Comparison of ENCODE assay signal across 1 cellular context in the genomic region with DNA sequence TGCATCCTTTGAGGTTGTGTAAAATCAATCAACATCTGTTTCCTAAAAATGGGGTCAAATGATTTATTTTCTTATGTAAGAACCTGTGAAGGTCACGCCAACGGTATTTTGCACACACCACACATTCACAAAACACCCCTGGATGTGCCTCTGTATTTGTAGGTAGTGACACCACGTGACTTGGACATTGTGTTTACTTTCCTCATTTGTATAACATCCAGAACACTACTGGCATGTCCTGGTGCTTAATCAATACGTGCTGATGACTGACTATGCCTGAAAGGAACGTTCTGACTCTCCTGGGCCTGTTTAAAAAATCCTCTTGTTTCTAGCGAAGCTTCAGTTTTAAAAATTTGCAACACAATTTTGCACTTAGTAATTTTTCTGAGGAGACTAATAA.
TF ChIP-seq lines count a peak whose summit lies in the region.

No MANE protein-coding gene starts in this region.

TF ChIP-seq in HepG2, 621 proteins besides CTCF, POLR2A, EP300 and RAD21 (continued from another document and continues in another):
- TF ChIP-seq CREM (IDR thresholded peaks at IDR 0.05): no peak
- no peak for TF ChIP-seq CREM (CRISPR knock-in tag; IDR thresholded peaks at IDR 0.05)
- TF ChIP-seq SKIL (CRISPR knock-in tag; IDR thresholded peaks at IDR 0.05; ENCODE audit: borderline replicate concordance): no peak
- no peak for TF ChIP-seq AGO2 (optimal IDR thresholded peaks at IDR 0.05; ENCODE audit: low read depth, low read length)
- peak; percentile 69; the same call in 1 of the 2 replicates for TF ChIP-seq RAD51 (IDR thresholded peaks at IDR 0.05; ENCODE audit: borderline replicate concordance)
- no peak for TF ChIP-seq GATA4 (IDR thresholded peaks at IDR 0.05; ENCODE audit: borderline replicate concordance, low read depth)
- no peak for TF ChIP-seq KLF16 (CRISPR knock-in tag; IDR thresholded peaks at IDR 0.05)
- TF ChIP-seq PHF8 (CRISPR knock-in tag; IDR thresholded peaks at IDR 0.05): no peak
- no peak for TF ChIP-seq ZNF496 (CRISPR knock-in tag; IDR thresholded peaks at IDR 0.05; ENCODE audit: insufficient replicate concordance)
- TF ChIP-seq ZNF775 (CRISPR knock-in tag; IDR thresholded peaks at IDR 0.05; ENCODE audit: borderline replicate concordance): no peak
- no peak for TF ChIP-seq ZNF7 (CRISPR knock-in tag; IDR thresholded peaks at IDR 0.05)
- TF ChIP-seq ZBED4 (CRISPR knock-in tag; IDR thresholded peaks at IDR 0.05; ENCODE audit: borderline replicate concordance): no peak
- no peak for TF ChIP-seq PAWR (CRISPR knock-in tag; IDR thresholded peaks at IDR 0.05; ENCODE audit: borderline replicate concordance)
- no peak for TF ChIP-seq ZNF264 (CRISPR knock-in tag; IDR thresholded peaks at IDR 0.05)
- no peak for TF ChIP-seq MYNN (CRISPR knock-in tag; IDR thresholded peaks at IDR 0.05; ENCODE audit: low read depth)
- TF ChIP-seq, protein P1, sequence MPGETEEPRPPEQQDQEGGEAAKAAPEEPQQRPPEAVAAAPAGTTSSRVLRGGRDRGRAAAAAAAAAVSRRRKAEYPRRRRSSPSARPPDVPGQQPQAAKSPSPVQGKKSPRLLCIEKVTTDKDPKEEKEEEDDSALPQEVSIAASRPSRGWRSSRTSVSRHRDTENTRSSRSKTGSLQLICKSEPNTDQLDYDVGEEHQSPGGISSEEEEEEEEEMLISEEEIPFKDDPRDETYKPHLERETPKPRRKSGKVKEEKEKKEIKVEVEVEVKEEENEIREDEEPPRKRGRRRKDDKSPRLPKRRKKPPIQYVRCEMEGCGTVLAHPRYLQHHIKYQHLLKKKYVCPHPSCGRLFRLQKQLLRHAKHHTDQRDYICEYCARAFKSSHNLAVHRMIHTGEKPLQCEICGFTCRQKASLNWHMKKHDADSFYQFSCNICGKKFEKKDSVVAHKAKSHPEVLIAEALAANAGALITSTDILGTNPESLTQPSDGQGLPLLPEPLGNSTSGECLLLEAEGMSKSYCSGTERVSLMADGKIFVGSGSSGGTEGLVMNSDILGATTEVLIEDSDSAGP (CRISPR knock-in tag; IDR thresholded peaks at IDR 0.05; ENCODE audit: borderline replicate concordance): no peak
- TF ChIP-seq ZNF337 (CRISPR knock-in tag; IDR thresholded peaks at IDR 0.05; ENCODE audit: borderline replicate concordance, low read depth): no peak
- TF ChIP-seq ELF1 (CRISPR knock-in tag; IDR thresholded peaks at IDR 0.05): no peak
- TF ChIP-seq TEAD2 (CRISPR knock-in tag; IDR thresholded peaks at IDR 0.05): no peak
- TF ChIP-seq HNF1B (CRISPR knock-in tag; IDR thresholded peaks at IDR 0.05): no peak
- TF ChIP-seq, protein P2, sequence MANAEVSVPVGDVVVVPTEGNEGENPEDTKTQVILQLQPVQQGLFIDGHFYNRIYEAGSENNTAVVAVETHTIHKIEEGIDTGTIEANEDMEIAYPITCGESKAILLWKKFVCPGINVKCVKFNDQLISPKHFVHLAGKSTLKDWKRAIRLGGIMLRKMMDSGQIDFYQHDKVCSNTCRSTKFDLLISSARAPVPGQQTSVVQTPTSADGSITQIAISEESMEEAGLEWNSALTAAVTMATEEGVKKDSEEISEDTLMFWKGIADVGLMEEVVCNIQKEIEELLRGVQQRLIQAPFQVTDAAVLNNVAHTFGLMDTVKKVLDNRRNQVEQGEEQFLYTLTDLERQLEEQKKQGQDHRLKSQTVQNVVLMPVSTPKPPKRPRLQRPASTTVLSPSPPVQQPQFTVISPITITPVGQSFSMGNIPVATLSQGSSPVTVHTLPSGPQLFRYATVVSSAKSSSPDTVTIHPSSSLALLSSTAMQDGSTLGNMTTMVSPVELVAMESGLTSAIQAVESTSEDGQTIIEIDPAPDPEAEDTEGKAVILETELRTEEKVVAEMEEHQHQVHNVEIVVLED (CRISPR knock-in tag; IDR thresholded peaks at IDR 0.05; ENCODE audit: borderline replicate concordance): no peak
- TF ChIP-seq PAF1 (CRISPR knock-in tag; IDR thresholded peaks at IDR 0.05): no peak
- TF ChIP-seq CHD4 (IDR thresholded peaks at IDR 0.05; ENCODE audit: borderline replicate concordance, low read length): no peak
- TF ChIP-seq, protein P3, sequence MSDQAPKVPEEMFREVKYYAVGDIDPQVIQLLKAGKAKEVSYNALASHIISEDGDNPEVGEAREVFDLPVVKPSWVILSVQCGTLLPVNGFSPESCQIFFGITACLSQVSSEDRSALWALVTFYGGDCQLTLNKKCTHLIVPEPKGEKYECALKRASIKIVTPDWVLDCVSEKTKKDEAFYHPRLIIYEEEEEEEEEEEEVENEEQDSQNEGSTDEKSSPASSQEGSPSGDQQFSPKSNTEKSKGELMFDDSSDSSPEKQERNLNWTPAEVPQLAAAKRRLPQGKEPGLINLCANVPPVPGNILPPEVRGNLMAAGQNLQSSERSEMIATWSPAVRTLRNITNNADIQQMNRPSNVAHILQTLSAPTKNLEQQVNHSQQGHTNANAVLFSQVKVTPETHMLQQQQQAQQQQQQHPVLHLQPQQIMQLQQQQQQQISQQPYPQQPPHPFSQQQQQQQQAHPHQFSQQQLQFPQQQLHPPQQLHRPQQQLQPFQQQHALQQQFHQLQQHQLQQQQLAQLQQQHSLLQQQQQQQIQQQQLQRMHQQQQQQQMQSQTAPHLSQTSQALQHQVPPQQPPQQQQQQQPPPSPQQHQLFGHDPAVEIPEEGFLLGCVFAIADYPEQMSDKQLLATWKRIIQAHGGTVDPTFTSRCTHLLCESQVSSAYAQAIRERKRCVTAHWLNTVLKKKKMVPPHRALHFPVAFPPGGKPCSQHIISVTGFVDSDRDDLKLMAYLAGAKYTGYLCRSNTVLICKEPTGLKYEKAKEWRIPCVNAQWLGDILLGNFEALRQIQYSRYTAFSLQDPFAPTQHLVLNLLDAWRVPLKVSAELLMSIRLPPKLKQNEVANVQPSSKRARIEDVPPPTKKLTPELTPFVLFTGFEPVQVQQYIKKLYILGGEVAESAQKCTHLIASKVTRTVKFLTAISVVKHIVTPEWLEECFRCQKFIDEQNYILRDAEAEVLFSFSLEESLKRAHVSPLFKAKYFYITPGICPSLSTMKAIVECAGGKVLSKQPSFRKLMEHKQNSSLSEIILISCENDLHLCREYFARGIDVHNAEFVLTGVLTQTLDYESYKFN (CRISPR knock-in tag; conservative IDR thresholded peaks at IDR 0.05): peak; percentile 46
- TF ChIP-seq, protein P4, sequence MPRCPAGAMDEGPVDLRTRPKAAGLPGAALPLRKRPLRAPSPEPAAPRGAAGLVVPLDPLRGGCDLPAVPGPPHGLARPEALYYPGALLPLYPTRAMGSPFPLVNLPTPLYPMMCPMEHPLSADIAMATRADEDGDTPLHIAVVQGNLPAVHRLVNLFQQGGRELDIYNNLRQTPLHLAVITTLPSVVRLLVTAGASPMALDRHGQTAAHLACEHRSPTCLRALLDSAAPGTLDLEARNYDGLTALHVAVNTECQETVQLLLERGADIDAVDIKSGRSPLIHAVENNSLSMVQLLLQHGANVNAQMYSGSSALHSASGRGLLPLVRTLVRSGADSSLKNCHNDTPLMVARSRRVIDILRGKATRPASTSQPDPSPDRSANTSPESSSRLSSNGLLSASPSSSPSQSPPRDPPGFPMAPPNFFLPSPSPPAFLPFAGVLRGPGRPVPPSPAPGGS (CRISPR knock-in tag; IDR thresholded peaks at IDR 0.05): no peak
- TF ChIP-seq TCF7L2 (IDR thresholded peaks at IDR 0.05; ENCODE audit: low read depth, low read length): no peak
- TF ChIP-seq ZFYVE20 (CRISPR knock-in tag; IDR thresholded peaks at IDR 0.05; ENCODE audit: borderline replicate concordance, low read depth): no peak
- no peak for TF ChIP-seq SOX13 (IDR thresholded peaks at IDR 0.05)
- TF ChIP-seq SOX13 (CRISPR knock-in tag; conservative IDR thresholded peaks at IDR 0.05 in 1 of 2, IDR thresholded peaks at IDR 0.05 in 1 of 2): no peak; a peak in 1 of 4 replicates
- TF ChIP-seq DNMT1 (CRISPR knock-in tag; IDR thresholded peaks at IDR 0.05): no peak
- no peak for TF ChIP-seq FLYWCH1 (CRISPR knock-in tag; IDR thresholded peaks at IDR 0.05)
- no peak for TF ChIP-seq MAZ (IDR thresholded peaks at IDR 0.05; ENCODE audit: borderline replicate concordance, low read depth, low read length)
- TF ChIP-seq MAZ (CRISPR knock-in tag; IDR thresholded peaks at IDR 0.05; ENCODE audit: low read depth): no peak
- 0 out of 2 replicates have a peak, but pooled peaks have one; percentile 22 for TF ChIP-seq ARNTL (CRISPR knock-in tag; IDR thresholded peaks at IDR 0.05)
- no peak for TF ChIP-seq LBX2 (CRISPR knock-in tag; IDR thresholded peaks at IDR 0.05; ENCODE audit: borderline replicate concordance)
- TF ChIP-seq YEATS4 (CRISPR knock-in tag; IDR thresholded peaks at IDR 0.05; ENCODE audit: borderline replicate concordance): no peak
- no peak for TF ChIP-seq KDM1A (CRISPR knock-in tag; IDR thresholded peaks at IDR 0.05)
- TF ChIP-seq MED8 (CRISPR knock-in tag; IDR thresholded peaks at IDR 0.05; ENCODE audit: insufficient replicate concordance): no peak
- no peak for TF ChIP-seq ZNF235 (CRISPR knock-in tag; IDR thresholded peaks at IDR 0.05; ENCODE audit: borderline replicate concordance)
- TF ChIP-seq, protein P5, sequence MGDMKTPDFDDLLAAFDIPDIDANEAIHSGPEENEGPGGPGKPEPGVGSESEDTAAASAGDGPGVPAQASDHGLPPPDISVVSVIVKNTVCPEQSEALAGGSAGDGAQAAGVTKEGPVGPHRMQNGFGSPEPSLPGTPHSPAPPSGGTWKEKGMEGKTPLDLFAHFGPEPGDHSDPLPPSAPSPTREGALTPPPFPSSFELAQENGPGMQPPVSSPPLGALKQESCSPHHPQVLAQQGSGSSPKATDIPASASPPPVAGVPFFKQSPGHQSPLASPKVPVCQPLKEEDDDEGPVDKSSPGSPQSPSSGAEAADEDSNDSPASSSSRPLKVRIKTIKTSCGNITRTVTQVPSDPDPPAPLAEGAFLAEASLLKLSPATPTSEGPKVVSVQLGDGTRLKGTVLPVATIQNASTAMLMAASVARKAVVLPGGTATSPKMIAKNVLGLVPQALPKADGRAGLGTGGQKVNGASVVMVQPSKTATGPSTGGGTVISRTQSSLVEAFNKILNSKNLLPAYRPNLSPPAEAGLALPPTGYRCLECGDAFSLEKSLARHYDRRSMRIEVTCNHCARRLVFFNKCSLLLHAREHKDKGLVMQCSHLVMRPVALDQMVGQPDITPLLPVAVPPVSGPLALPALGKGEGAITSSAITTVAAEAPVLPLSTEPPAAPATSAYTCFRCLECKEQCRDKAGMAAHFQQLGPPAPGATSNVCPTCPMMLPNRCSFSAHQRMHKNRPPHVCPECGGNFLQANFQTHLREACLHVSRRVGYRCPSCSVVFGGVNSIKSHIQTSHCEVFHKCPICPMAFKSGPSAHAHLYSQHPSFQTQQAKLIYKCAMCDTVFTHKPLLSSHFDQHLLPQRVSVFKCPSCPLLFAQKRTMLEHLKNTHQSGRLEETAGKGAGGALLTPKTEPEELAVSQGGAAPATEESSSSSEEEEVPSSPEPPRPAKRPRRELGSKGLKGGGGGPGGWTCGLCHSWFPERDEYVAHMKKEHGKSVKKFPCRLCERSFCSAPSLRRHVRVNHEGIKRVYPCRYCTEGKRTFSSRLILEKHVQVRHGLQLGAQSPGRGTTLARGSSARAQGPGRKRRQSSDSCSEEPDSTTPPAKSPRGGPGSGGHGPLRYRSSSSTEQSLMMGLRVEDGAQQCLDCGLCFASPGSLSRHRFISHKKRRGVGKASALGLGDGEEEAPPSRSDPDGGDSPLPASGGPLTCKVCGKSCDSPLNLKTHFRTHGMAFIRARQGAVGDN (CRISPR knock-in tag; IDR thresholded peaks at IDR 0.05): no peak
- TF ChIP-seq ZBTB1 (CRISPR knock-in tag; IDR thresholded peaks at IDR 0.05; ENCODE audit: borderline replicate concordance): no peak
